8 cellular contexts compared by ENCODE assay signal in the genomic region with DNA sequence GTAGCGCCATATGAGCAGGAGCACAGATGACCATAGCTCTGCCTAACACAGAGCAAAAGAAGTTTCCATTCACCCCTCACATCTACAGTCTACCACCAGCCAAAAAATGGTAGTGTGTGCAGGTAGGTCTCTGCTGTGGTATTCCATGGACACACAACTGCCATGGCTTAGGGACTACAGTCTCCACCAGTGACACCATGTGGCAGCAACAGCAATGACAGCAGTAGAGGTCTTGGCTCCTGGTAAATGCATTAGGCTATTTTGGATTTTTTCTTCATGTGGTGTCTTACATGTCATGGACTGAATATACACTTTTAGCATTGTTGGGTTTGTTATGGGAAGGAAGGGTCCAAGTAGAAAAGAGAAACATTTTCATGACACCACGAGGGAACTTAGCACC.
DNase-seq lines count a peak whose midpoint lies in the region; ATAC-seq, FAIRE-seq and TF ChIP-seq lines count a peak whose summit lies in the region.
"Had no signal": no experiment of that assay in that cellular context is flagged by ENCODE, and none has a peak within 500 bp of the region (broad histone marks: within the 10 kb centered on the region; RNA-seq: fewer than 3 reads in every experiment).

No MANE protein-coding gene starts in this region.

- TF ChIP-seq CTCF in WI38 (IDR thresholded peaks at IDR 0.05; ENCODE audit: low read depth, low read length) = peak; percentile 25; the same call in 1 of the 2 replicates
- peak; percentile 21 for TF ChIP-seq CTCF in osteocyte (IDR thresholded peaks at IDR 0.05)
- no peak for TF ChIP-seq CTCF in pancreas (IDR thresholded peaks at IDR 0.05)

- no peaks in the 10 kb centered on the region for H3K36me3 ChIP-seq in pancreas

- ATAC-seq in GM18867 (IDR thresholded peaks at IDR 0.05; ENCODE audit: unreplicated experiment) = peak; percentile 67
- peak; percentile 58 for ATAC-seq in HG03039 (IDR thresholded peaks at IDR 0.05; ENCODE audit: unreplicated experiment)
- no peak for ATAC-seq in pancreas

- no peaks in the 10 kb centered on the region for H3K9me3 ChIP-seq in pancreas

- H3K27me3 ChIP-seq in pancreas = no peaks in the 10 kb centered on the region

- no peak overlapping the region for H3K4me3 Mint-ChIP-seq in osteocyte (ENCODE audit: unreplicated experiment)
- H3K4me3 Mint-ChIP-seq: T-helper 1 cell treated with Interleukin-12 subunit alpha and Interleukin-12 subunit beta and Interleukin-4 antibody, amounts not matched to agents 30 μg/mL and 1 μg/mL, for 36 hours had no signal

- peaks cover 30% of the 10 kb centered on the region for H3K4me1 Mint-ChIP-seq in osteocyte (ENCODE audit: unreplicated experiment)

- H3K27me3 Mint-ChIP-seq in osteocyte (ENCODE audit: unreplicated experiment) = no peaks in the 10 kb centered on the region

- intact Hi-C loops in pancreas (cut with DNase I) = no loop called here

- no peak for FAIRE-seq in RCC 7860 (lab: Jason Lieb, UNC)
- FAIRE-seq in pancreas (lab: Jason Lieb, UNC) = no peak

- no peak overlapping the region for H3K4me3 ChIP-seq in WI38 (ENCODE audit: low read depth, low read length)
- no peak overlapping the region for H3K4me3 ChIP-seq in pancreas

- no peaks in the 10 kb centered on the region for H3K9me3 Mint-ChIP-seq in osteocyte (ENCODE audit: unreplicated experiment)
- H3K9me3 Mint-ChIP-seq: T-helper 1 cell treated with Interleukin-12 subunit alpha and Interleukin-12 subunit beta and Interleukin-4 antibody, amounts not matched to agents 30 μg/mL and 1 μg/mL, for 36 hours had no signal

- DNase-seq in osteocyte (ENCODE audit: extremely low spot score, unreplicated experiment) = no peak
- no peak for DNase-seq in RCC 7860 (ENCODE audit: low spot score)
- DNase-seq in anterior cingulate cortex (lab: John Stamatoyannopoulos, UW) = no peak
- no peak for DNase-seq in pancreas

- H3K4me1 ChIP-seq in pancreas = no peaks in the 10 kb centered on the region

- H3K27ac Mint-ChIP-seq in osteocyte (ENCODE audit: unreplicated experiment) = no peak overlapping the region
- H3K27ac Mint-ChIP-seq: T-helper 1 cell treated with Interleukin-12 subunit alpha and Interleukin-12 subunit beta and Interleukin-4 antibody, amounts not matched to agents 30 μg/mL and 1 μg/mL, for 36 hours had no signal

- 62 to 66% methylated on average over 2 of the region's 2 CpGs for WGBS in pancreas, 2 donors

- no peak overlapping the region for H3K27ac ChIP-seq in pancreas

- H3K36me3 Mint-ChIP-seq in osteocyte (ENCODE audit: unreplicated experiment) = no peaks in the 10 kb centered on the region

Comparison
In these comparisons a context has a peak if more than half of its experiments do, and no peak if none do; other contexts are left out.
1. ATAC-seq: peak in GM18867 (single experiment) and HG03039 (single experiment); none in pancreas (0 of 4).
2. CTCF ChIP-seq: peak in WI38 (single experiment) and osteocyte (single experiment); none in pancreas (0 of 4).